ENCODE assay signal across 17 cellular contexts in the genomic region with DNA sequence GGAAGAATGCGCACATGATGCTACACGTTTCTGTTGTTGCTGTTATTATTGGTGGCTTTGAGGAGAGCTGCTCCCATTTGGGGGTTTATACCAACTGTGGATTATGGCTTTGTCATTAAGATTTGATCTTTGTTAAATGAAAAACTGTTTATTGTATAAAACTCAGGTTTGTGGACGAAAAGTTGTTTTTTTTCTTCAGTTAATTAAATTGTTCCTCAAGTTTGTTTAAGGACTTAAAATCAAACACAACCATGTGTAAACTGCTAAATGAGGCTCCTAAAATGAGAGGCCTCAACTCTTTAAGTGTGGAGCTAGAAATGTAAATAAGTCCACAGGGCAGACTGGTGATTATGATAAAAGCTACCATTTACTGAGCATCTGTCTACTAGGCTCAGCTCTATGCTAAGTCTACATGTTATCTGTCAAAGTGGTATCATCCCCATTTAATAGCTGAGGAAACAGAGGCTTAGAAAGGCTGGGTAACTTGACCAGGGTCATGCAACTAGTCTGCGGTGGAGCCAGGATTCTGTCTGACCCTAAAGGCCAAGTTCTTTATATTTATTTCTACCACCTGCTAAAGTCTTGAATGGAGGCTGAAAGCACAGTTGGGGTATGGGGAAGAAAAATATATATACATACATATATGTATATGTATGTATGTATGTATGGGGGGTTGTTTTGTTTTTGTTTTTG. TPM values are rescaled to one million over a fixed set of nuclear protein-coding genes. Genes with fewer than 3 reads are reported as not detected.
DNase-seq lines count a peak whose midpoint lies in the region; ATAC-seq and TF ChIP-seq lines count a peak whose summit lies in the region.
"Had no signal": no experiment of that assay in that cellular context is flagged by ENCODE, and none has a peak within 500 bp of the region (broad histone marks: within the 10 kb centered on the region; RNA-seq: fewer than 3 reads in every experiment).

No MANE protein-coding gene starts in this region.

- no peak for ATAC-seq in GM21619 (IDR thresholded peaks at IDR 0.05; ENCODE audit: unreplicated experiment)

- no peak overlapping the region for H3K27ac Mint-ChIP-seq in neural progenitor cell
- H3K27ac Mint-ChIP-seq: stimulated activated naive CD8-positive, alpha-beta T cell treated with anti-CD3 and anti-CD28 coated beads, Interleukin-15, Interleukin-2, amounts not matched to agents 100 ng/mL and 50 ng/mL, for 24 hours had no signal

- H3K79me2 ChIP-seq in hepatocyte (peaks cover 36% of the 10 kb centered on the region), neural progenitor cell (ENCODE audit: low read depth) (peaks cover 71% of the 10 kb centered on the region)

- no peaks in the 10 kb centered on the region for H3K9me3 Mint-ChIP-seq in neural progenitor cell
- H3K9me3 Mint-ChIP-seq: stimulated activated naive CD8-positive, alpha-beta T cell treated with anti-CD3 and anti-CD28 coated beads, Interleukin-15, Interleukin-2, amounts not matched to agents 100 ng/mL and 50 ng/mL, for 24 hours had no signal

- H3K36me3 ChIP-seq in ES-I3 (ENCODE audit: insufficient read depth, low read length) (peaks cover 20% of the 10 kb centered on the region), hepatocyte (replicated peaks; ENCODE audit: insufficient read depth, low read depth) (no peaks in the 10 kb centered on the region), neural progenitor cell (peaks cover 9% of the 10 kb centered on the region)
- H3K36me3 ChIP-seq: ascending aorta, spleen, vagina had no signal

- H3K4me1 ChIP-seq in ES-I3 (ENCODE audit: insufficient read depth, low read length) = peaks cover 8% of the 10 kb centered on the region; the same call in 1 of the 2 replicates
- H3K4me1 ChIP-seq in hepatocyte (ENCODE audit: insufficient read depth) = peaks cover 4% of the 10 kb centered on the region
- peaks cover 12% of the 10 kb centered on the region for H3K4me1 ChIP-seq in neural progenitor cell

- peaks cover 45% of the 10 kb centered on the region for H3K36me3 Mint-ChIP-seq in neural progenitor cell

- H3K9me2 ChIP-seq in hepatocyte (replicated peaks; ENCODE audit: insufficient read depth) = no peaks in the 10 kb centered on the region

- DNase-seq in NCI-H748 treated with DMSO at 0.1 percent for 48 hours (lab: John Stamatoyannopoulos, UW) = peak; percentile 19
- no peak for DNase-seq in hepatocyte (ENCODE audit: low spot score)
- DNase-seq in neural progenitor cell (ENCODE audit: low spot score) = no peak
- DNase-seq in AML-193 (lab: John Stamatoyannopoulos, UW) = no peak
- no peak for DNase-seq in Ammon's horn (ENCODE audit: low spot score)
- DNase-seq in AG08396 (ENCODE audit: low spot score) = no peak
- DNase-seq: activated CD8-positive, alpha-beta memory T cell treated with anti-CD3 and anti-CD28 coated beads for 24 hours; activated effector memory CD4-positive, alpha-beta T cell treated with Interleukin-2 at 50 U/mL for 16 hours; spleen had no signal

- 52% methylated on average over 4 of the region's 4 CpGs for WGBS in hepatocyte (ENCODE audit: low lambda C conversion rate, missing lambda C conversion rate)

- H3K4me3 Mint-ChIP-seq in neural progenitor cell = peak overlapping the region; percentile 96

- H3K27me3 ChIP-seq in hepatocyte = no peaks in the 10 kb centered on the region
- H3K27me3 ChIP-seq in neural progenitor cell = no peaks in the 10 kb centered on the region
- H3K27me3 ChIP-seq: vagina had no signal

- peak overlapping the region; percentile 50 for H3K27ac ChIP-seq in hepatocyte
- no peak overlapping the region for H3K27ac ChIP-seq in neural progenitor cell
- H3K27ac ChIP-seq: ascending aorta, vagina had no signal

- H3K9me3 ChIP-seq in ES-I3 (ENCODE audit: control insufficient read depth, insufficient read depth, low read length) = no peaks in the 10 kb centered on the region
- no peaks in the 10 kb centered on the region for H3K9me3 ChIP-seq in hepatocyte (ENCODE audit: low read depth)
- H3K9me3 ChIP-seq in neural progenitor cell (ENCODE audit: low read depth) = no peaks in the 10 kb centered on the region
- H3K9me3 ChIP-seq: ascending aorta, spleen, vagina had no signal

- H3K9ac ChIP-seq in ES-I3 (ENCODE audit: low read depth, low read length) (peak overlapping the region; percentile 83; the same call in 1 of the 2 replicates), neural progenitor cell (no peak overlapping the region)

- peak overlapping the region; percentile 3 for H3K4me3 ChIP-seq in hepatocyte
- H3K4me3 ChIP-seq in neural progenitor cell = peak overlapping the region; percentile 78
- H3K4me3 ChIP-seq: ascending aorta, lung, spleen, vagina had no signal

- TF ChIP-seq CTCF in hepatocyte (IDR thresholded peaks at IDR 0.05; ENCODE audit: poor library complexity) = no peak
- TF ChIP-seq CTCF in neural progenitor cell (IDR thresholded peaks at IDR 0.05) = no peak

- no peak overlapping the region for H2AFZ ChIP-seq in hepatocyte
- no peak overlapping the region for H2AFZ ChIP-seq in neural progenitor cell (replicated peaks)

- peaks cover 50% of the 10 kb centered on the region for H3F3A ChIP-seq in neural progenitor cell (ENCODE audit: low read depth)

- H4K20me1 ChIP-seq in hepatocyte (ENCODE audit: insufficient read depth, poor library complexity, severe bottlenecking) = no peaks in the 10 kb centered on the region
- H4K20me1 ChIP-seq in neural progenitor cell (ENCODE audit: low read depth) = peaks cover 58% of the 10 kb centered on the region

- H3K4me1 Mint-ChIP-seq in neural progenitor cell = peaks cover 29% of the 10 kb centered on the region

- H3K4me2 ChIP-seq in hepatocyte = peak overlapping the region; percentile 98
- peak overlapping the region; percentile 88 for H3K4me2 ChIP-seq in neural progenitor cell

- H3K27me3 Mint-ChIP-seq in neural progenitor cell (ENCODE audit: insufficient read depth, low read depth) = peaks cover 5% of the 10 kb centered on the region

RNA-seq across cellular contexts. Expression of gene MYCN, which starts 4.1 kb away (rescaled TPM):
- total RNA-seq in hepatocyte = 14.6 and 16.7 TPM in 2 replicates
- 8.9 and 10.8 TPM in 2 replicates for polyA plus RNA-seq in hepatocyte
- total RNA-seq in neural progenitor cell (ENCODE audit: low replicate concordance) = 24.7 and 26.7 TPM in 2 replicates
- total RNA-seq: ascending aorta, osteoblast had no signal
- polyA plus RNA-seq: BJ had no signal
